Comparison of ENCODE assay signal across 17 cellular contexts in genomic region chr7:22943997-22944396, GRCh38.
DNase-seq lines count a peak whose midpoint lies in the region; ATAC-seq and TF ChIP-seq lines count a peak whose summit lies in the region.
"Had no signal": no experiment of that assay in that cellular context is flagged by ENCODE, and none has a peak within 500 bp of the region (broad histone marks: within the 10 kb centered on the region; RNA-seq: fewer than 3 reads in every experiment).

No MANE protein-coding gene starts in this region.

- H3K4me3 Mint-ChIP-seq in activated CD4-positive, alpha-beta memory T cell treated with anti-CD3 and anti-CD28 coated beads, Interleukin-2, amount 10 ng/mL, durations not matched to agents 7 days and 5 days: no peak overlapping the region
- H3K4me3 Mint-ChIP-seq in CD8-positive, alpha-beta T cell: no peak overlapping the region
- no peak overlapping the region for H3K4me3 Mint-ChIP-seq in endodermal cell
- H3K4me3 Mint-ChIP-seq: activated CD4-positive, alpha-beta T cell treated with anti-CD3 and anti-CD28 coated beads for 36 hours had no signal

- CTCF ChIA-PET in activated CD4-positive, alpha-beta memory T cell treated with anti-CD3 and anti-CD28 coated beads, Interleukin-2, amount 10 ng/mL, durations not matched to agents 7 days and 5 days (lab: Charles Lee): interaction anchor here (4.2 kb wide), 1 partner anchor 111 kb away, joined by 12 read pairs; no protein-coding TSS in a partner anchor
- CTCF ChIA-PET in CD8-positive, alpha-beta T cell (lab: Charles Lee): interaction anchor here (0.7 to 0.8 kb wide), 2 partner anchors 9 to 304 kb away, joined by 3 read pairs; no protein-coding TSS in a partner anchor

- no peak overlapping the region for H3K9ac ChIP-seq in mesendoderm (ENCODE audit: low read length)
- H3K9ac ChIP-seq in endodermal cell (ENCODE audit: extremely low read depth, low read length, poor library complexity, severe bottlenecking): no peak overlapping the region

- ATAC-seq in GM21423 (IDR thresholded peaks at IDR 0.05; ENCODE audit: unreplicated experiment): no peak
- no peak for ATAC-seq in CD8-positive, alpha-beta T cell
- ATAC-seq: activated CD4-positive, alpha-beta T cell treated with anti-CD3 and anti-CD28 coated beads for 36 hours; GM12878 had no signal

- H3K4me1 ChIP-seq in mesendoderm (ENCODE audit: control insufficient read depth, low read depth, low read length) (no peaks in the 10 kb centered on the region), endodermal cell (ENCODE audit: control insufficient read depth, insufficient read depth, low read length) (peaks cover 12% of the 10 kb centered on the region)
- no peaks in the 10 kb centered on the region for H3K4me1 ChIP-seq in CD8-positive, alpha-beta T cell (ENCODE audit: insufficient read depth, low read length)

- no peak overlapping the region for H3K23ac ChIP-seq in mesendoderm (ENCODE audit: low read length)

- DNase-seq in AG08395 (ENCODE audit: low spot score) (peak; percentile 7), fibroblast of gingiva (ENCODE audit: low read depth) (peak; percentile 81), mesendoderm (peak; percentile 45), endodermal cell (no peak)
- no peak for DNase-seq in activated CD4-positive, alpha-beta memory T cell treated with anti-CD3 and anti-CD28 coated beads, Interleukin-2, amount 10 ng/mL, durations not matched to agents 7 days and 5 days
- DNase-seq in CD8-positive, alpha-beta T cell: no peak
- DNase-seq: activated CD4-positive, alpha-beta T cell treated with anti-CD3 and anti-CD28 coated beads for 36 hours; DMS79; NCI-H1092; NCI-H345; OCI-M1; posterior cingulate gyrus; stimulated activated CD4-positive, alpha-beta T cell treated with anti-CD3 and anti-CD28 coated beads, Interleukin-1b, Interleukin-23, amount 100 ng/mL, for 48 hours had no signal

- no peak overlapping the region for H2AK5ac ChIP-seq in mesendoderm (ENCODE audit: low read length)

- H2BK15ac ChIP-seq in mesendoderm (replicated peaks; ENCODE audit: low read depth): no peak overlapping the region

- no peak overlapping the region for H2BK120ac ChIP-seq in mesendoderm (ENCODE audit: low read depth, low read length)

- no peak overlapping the region for H4K8ac ChIP-seq in mesendoderm (ENCODE audit: low read depth, low read length)

- H3K9me3 ChIP-seq in CD8-positive, alpha-beta T cell (ENCODE audit: low read length): no peaks in the 10 kb centered on the region
- no peaks in the 10 kb centered on the region for H3K9me3 ChIP-seq in endodermal cell (ENCODE audit: control insufficient read depth, low read length)
- H3K9me3 ChIP-seq: ascending aorta had no signal

- TF ChIP-seq EP300 in Ishikawa (IDR thresholded peaks at IDR 0.05; ENCODE audit: borderline replicate concordance): no peak

- no peaks in the 10 kb centered on the region for H3K79me1 ChIP-seq in mesendoderm (ENCODE audit: low read length)

- no peak overlapping the region for H4K5ac ChIP-seq in mesendoderm (ENCODE audit: low read length)

- no peaks in the 10 kb centered on the region for H3K9me3 Mint-ChIP-seq in activated CD4-positive, alpha-beta memory T cell treated with anti-CD3 and anti-CD28 coated beads, Interleukin-2, amount 10 ng/mL, durations not matched to agents 7 days and 5 days
- H3K9me3 Mint-ChIP-seq in CD8-positive, alpha-beta T cell: no peaks in the 10 kb centered on the region
- H3K9me3 Mint-ChIP-seq in endodermal cell: peaks cover 1% of the 10 kb centered on the region

- H3K4me2 ChIP-seq in mesendoderm (ENCODE audit: low read length): no peak overlapping the region

- WGBS in mesendoderm (ENCODE audit: extremely low coverage, insufficient coverage, low lambda C conversion rate): no CpG with 5 or more reads among the region's 6 CpGs
- 83 to 94% methylated on average over 3 to 6 of the region's 6 CpGs for WGBS in endodermal cell (ENCODE audit: insufficient coverage in 1 of 2, insufficient read length in 1 of 2), 2 experiments

- no peak for TF ChIP-seq RAD21 in Ishikawa (IDR thresholded peaks at IDR 0.05; ENCODE audit: low read depth)

- no peak for TF ChIP-seq CTCF in CD8-positive, alpha-beta T cell (IDR thresholded peaks at IDR 0.05)
- no peak for TF ChIP-seq CTCF in endodermal cell (conservative IDR thresholded peaks at IDR 0.05)

- H3K4ac ChIP-seq in mesendoderm (ENCODE audit: low read depth, low read length): no peak overlapping the region

- no peak overlapping the region for H3K56ac ChIP-seq in mesendoderm (ENCODE audit: low read length)

- no peak overlapping the region for H2BK5ac ChIP-seq in mesendoderm (ENCODE audit: low read length)

- H3K27me3 ChIP-seq in mesendoderm (ENCODE audit: insufficient read depth, low read length, poor library complexity) (no peaks in the 10 kb centered on the region), endodermal cell (ENCODE audit: control insufficient read depth, insufficient read depth, low read length, poor library complexity, severe bottlenecking) (no peaks in the 10 kb centered on the region)
- H3K27me3 ChIP-seq in CD8-positive, alpha-beta T cell (ENCODE audit: insufficient read depth, low read length): no peaks in the 10 kb centered on the region
- H3K27me3 ChIP-seq: ascending aorta had no signal

- intact Hi-C loops in CD8-positive, alpha-beta T cell (cut with DNase I, micrococcal nuclease): no loop called here

- no peak overlapping the region for H3K18ac ChIP-seq in mesendoderm (ENCODE audit: low read length)

- peaks cover 45% of the 10 kb centered on the region for H3K36me3 Mint-ChIP-seq in activated CD4-positive, alpha-beta memory T cell treated with anti-CD3 and anti-CD28 coated beads, Interleukin-2, amount 10 ng/mL, durations not matched to agents 7 days and 5 days (ENCODE audit: low read depth)
- peaks cover 16% of the 10 kb centered on the region for H3K36me3 Mint-ChIP-seq in CD8-positive, alpha-beta T cell
- peaks cover 32% of the 10 kb centered on the region for H3K36me3 Mint-ChIP-seq in endodermal cell (ENCODE audit: low read depth)

- no peaks in the 10 kb centered on the region for H3K4me1 Mint-ChIP-seq in activated CD4-positive, alpha-beta memory T cell treated with anti-CD3 and anti-CD28 coated beads, Interleukin-2, amount 10 ng/mL, durations not matched to agents 7 days and 5 days
- no peaks in the 10 kb centered on the region for H3K4me1 Mint-ChIP-seq in CD8-positive, alpha-beta T cell (ENCODE audit: low read depth)
- peaks cover 31% of the 10 kb centered on the region for H3K4me1 Mint-ChIP-seq in endodermal cell
- H3K4me1 Mint-ChIP-seq: activated CD4-positive, alpha-beta T cell treated with anti-CD3 and anti-CD28 coated beads for 36 hours had no signal

- POLR2A ChIA-PET in activated CD4-positive, alpha-beta memory T cell treated with anti-CD3 and anti-CD28 coated beads, Interleukin-2, amount 10 ng/mL, durations not matched to agents 7 days and 5 days (lab: Charles Lee): interaction anchor here (0.7 kb wide), 1 partner anchor 111 kb away, joined by 3 read pairs; no protein-coding TSS in a partner anchor
- POLR2A ChIA-PET in CD8-positive, alpha-beta T cell (lab: Charles Lee): no interaction called here

- H3K27ac ChIP-seq in mesendoderm (ENCODE audit: low read depth, low read length) (no peak overlapping the region), endodermal cell (ENCODE audit: low read depth, low read length) (no peak overlapping the region)
- no peak overlapping the region for H3K27ac ChIP-seq in CD8-positive, alpha-beta T cell (ENCODE audit: low read depth, low read length)
- H3K27ac ChIP-seq: ascending aorta had no signal

- H3K36me3 ChIP-seq in mesendoderm (ENCODE audit: control insufficient read depth, insufficient read depth, low read length): no peaks in the 10 kb centered on the region
- H3K36me3 ChIP-seq in CD8-positive, alpha-beta T cell (ENCODE audit: insufficient read depth, low read length): no peaks in the 10 kb centered on the region
- peaks cover 71% of the 10 kb centered on the region for H3K36me3 ChIP-seq in endodermal cell (ENCODE audit: control insufficient read depth, insufficient read depth, low read length)

- no peaks in the 10 kb centered on the region for H3K27me3 Mint-ChIP-seq in activated CD4-positive, alpha-beta memory T cell treated with anti-CD3 and anti-CD28 coated beads, Interleukin-2, amount 10 ng/mL, durations not matched to agents 7 days and 5 days
- H3K27me3 Mint-ChIP-seq in CD8-positive, alpha-beta T cell (ENCODE audit: low read depth): no peaks in the 10 kb centered on the region
- no peaks in the 10 kb centered on the region for H3K27me3 Mint-ChIP-seq in endodermal cell (ENCODE audit: insufficient read depth)
- H3K27me3 Mint-ChIP-seq: activated CD4-positive, alpha-beta T cell treated with anti-CD3 and anti-CD28 coated beads for 36 hours had no signal

- no peaks in the 10 kb centered on the region for H3K79me2 ChIP-seq in mesendoderm (ENCODE audit: control insufficient read depth, insufficient read depth, low read length)

- no peak overlapping the region for H3K4me3 ChIP-seq in mesendoderm (ENCODE audit: low read length)
- no peak overlapping the region for H3K4me3 ChIP-seq in CD8-positive, alpha-beta T cell (ENCODE audit: low read depth, low read length)
- no peak overlapping the region for H3K4me3 ChIP-seq in endodermal cell (ENCODE audit: low read length)
- H3K4me3 ChIP-seq: ascending aorta, GM12878 had no signal

- H3K27ac Mint-ChIP-seq in activated CD4-positive, alpha-beta memory T cell treated with anti-CD3 and anti-CD28 coated beads, Interleukin-2, amount 10 ng/mL, durations not matched to agents 7 days and 5 days: no peak overlapping the region
- H3K27ac Mint-ChIP-seq in CD8-positive, alpha-beta T cell: no peak overlapping the region
- no peak overlapping the region for H3K27ac Mint-ChIP-seq in endodermal cell
- H3K27ac Mint-ChIP-seq: activated CD4-positive, alpha-beta T cell treated with anti-CD3 and anti-CD28 coated beads for 36 hours had no signal

Comparison
In these comparisons a context has a peak if more than half of its experiments do, and no peak if none do; other contexts are left out.
1. DNase-seq: peak in AG08395 (single experiment), fibroblast of gingiva (single experiment) and mesendoderm (single experiment); none in activated CD4-positive, alpha-beta memory T cell treated with anti-CD3 and anti-CD28 coated beads, Interleukin-2, amount 10 ng/mL, durations not matched to agents 7 days and 5 days (single experiment), CD8-positive, alpha-beta T cell (0 of 7) and endodermal cell (single experiment).